8 cellular contexts compared by ENCODE assay signal in the genomic region with DNA sequence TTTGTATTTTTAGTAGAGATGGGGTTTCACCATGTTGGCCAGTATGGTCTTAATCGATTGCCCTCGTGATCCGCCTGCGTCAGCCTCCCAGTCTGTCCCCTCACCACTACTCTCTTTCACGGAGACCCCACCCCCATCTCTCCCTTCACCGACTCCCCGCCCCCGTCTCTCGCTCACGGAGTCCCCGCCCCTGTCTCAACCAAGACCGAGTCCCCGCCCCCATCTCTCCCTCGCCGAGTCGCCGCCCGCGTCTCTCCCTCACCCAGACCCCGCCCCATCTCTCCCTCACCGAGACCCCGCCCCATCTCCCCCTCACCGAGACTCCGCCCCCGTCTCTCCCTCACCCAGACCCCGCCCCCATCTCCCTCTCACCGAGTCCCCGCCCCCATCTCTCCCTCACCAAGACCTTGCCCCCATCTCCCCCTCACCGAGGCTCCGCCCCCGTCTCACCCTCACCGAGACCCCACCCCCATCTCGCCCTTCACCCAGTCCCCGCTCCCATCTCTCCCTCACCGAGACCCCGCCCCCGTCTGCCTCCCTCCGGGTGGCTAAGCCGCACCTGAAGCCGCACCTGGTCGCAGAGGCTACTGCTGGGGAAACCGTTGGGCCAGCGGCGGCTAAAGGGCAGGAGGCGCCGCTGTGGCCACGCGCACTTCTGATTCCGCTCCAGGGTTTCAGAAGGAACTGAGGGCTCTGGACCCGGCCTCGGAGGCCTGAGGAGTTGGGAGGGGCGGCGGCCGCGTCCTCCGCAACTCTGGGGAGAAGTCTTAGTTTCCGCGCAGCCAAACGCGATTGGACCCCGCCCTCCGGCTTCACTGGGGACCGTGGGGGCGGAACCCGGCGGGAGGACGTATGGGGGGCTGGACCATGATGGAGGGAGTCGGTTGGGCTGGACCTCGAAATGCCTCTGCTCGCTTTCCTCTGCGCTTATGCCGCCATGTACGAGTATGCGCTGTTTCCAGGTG. TPM values are rescaled to one million over a fixed set of nuclear protein-coding genes. Genes with fewer than 3 reads are reported as not detected.
DNase-seq lines count a peak whose midpoint lies in the region; ATAC-seq and TF ChIP-seq lines count a peak whose summit lies in the region.

No MANE protein-coding gene starts in this region.

- H3K27ac Mint-ChIP-seq in activated naive CD8-positive, alpha-beta T cell treated with anti-CD3 and anti-CD28 coated beads for 36 hours, result peak overlapping the region; percentile 97
- H3K27ac Mint-ChIP-seq in glutamatergic neuron (ENCODE audit: unreplicated experiment), result peak overlapping the region; percentile 100

- H3K27me3 Mint-ChIP-seq in activated naive CD8-positive, alpha-beta T cell treated with anti-CD3 and anti-CD28 coated beads for 36 hours, result no peaks in the 10 kb centered on the region
- H3K27me3 Mint-ChIP-seq in glutamatergic neuron (ENCODE audit: unreplicated experiment), result peaks cover 12% of the 10 kb centered on the region

- H3K9me3 Mint-ChIP-seq in activated naive CD8-positive, alpha-beta T cell treated with anti-CD3 and anti-CD28 coated beads for 36 hours, result no peaks in the 10 kb centered on the region
- peaks cover 6% of the 10 kb centered on the region for H3K9me3 Mint-ChIP-seq in glutamatergic neuron (ENCODE audit: unreplicated experiment)

- H3K36me3 ChIP-seq in HAP-1 (replicated peaks) (no peaks in the 10 kb centered on the region), osteoblast (ENCODE audit: insufficient read depth, low read length) (no peaks in the 10 kb centered on the region), thoracic aorta (no peaks in the 10 kb centered on the region)

- H3K27ac ChIP-seq in osteoblast (ENCODE audit: low read depth, low read length) (peak overlapping the region; percentile 65), thoracic aorta (peak overlapping the region; percentile 99 to 100)

- no peaks in the 10 kb centered on the region for H3K4me1 ChIP-seq in HAP-1
- peaks cover 6% of the 10 kb centered on the region for H3K4me1 ChIP-seq in osteoblast (ENCODE audit: insufficient read depth, low read length)
- H3K4me1 ChIP-seq in thoracic aorta (ENCODE audit: control insufficient read depth in 1 of 2, low read depth in 2 of 2), result peaks cover 9 to 13% of the 10 kb centered on the region in 2 donors

- DNase-seq in ELF-1 (ENCODE audit: low read depth, low spot score) (peak; percentile 94), HAP-1 (ENCODE audit: low spot score in 2 of 2) (peak; percentile 90 to 100), MV-4-11 (lab: John Stamatoyannopoulos, UW) (peak; percentile 78), glutamatergic neuron (peak; percentile 100), osteoblast (ENCODE audit: insufficient read length, low spot score, missing footprints) (peak; percentile 95), thoracic aorta (ENCODE audit: low spot score) (peak; percentile 98)
- peak; percentile 95 for DNase-seq in activated naive CD8-positive, alpha-beta T cell treated with anti-CD3 and anti-CD28 coated beads for 36 hours

- TF ChIP-seq CTCF in glutamatergic neuron (IDR thresholded peaks at IDR 0.05; ENCODE audit: partially characterized antibody, unreplicated experiment), result no peak
- TF ChIP-seq CTCF in osteoblast (IDR thresholded peaks at IDR 0.05; ENCODE audit: extremely low read depth, low read depth, low read length), result no peak
- no peak for TF ChIP-seq CTCF in thoracic aorta (IDR thresholded peaks at IDR 0.05)

- H3K4me3 ChIP-seq in HAP-1, result peak overlapping the region; percentile 59
- peak overlapping the region; percentile 94 for H3K4me3 ChIP-seq in osteoblast (ENCODE audit: insufficient read depth, low read length)
- H3K4me3 ChIP-seq in thoracic aorta, result peak overlapping the region; percentile 100

- H4K20me1 ChIP-seq in osteoblast (ENCODE audit: insufficient read depth, low read length), result no peaks in the 10 kb centered on the region

- in situ Hi-C loops in HAP-1 (cut with MboI; ENCODE audit: low sequenced_read_pairs), result loop anchor here (25.0 kb wide), 1 partner anchor 473 kb away; a partner anchor contains a TSS

- H3K27me3 ChIP-seq in HAP-1 (ENCODE audit: low read depth) (no peaks in the 10 kb centered on the region), osteoblast (ENCODE audit: insufficient read depth, low read length) (no peaks in the 10 kb centered on the region), thoracic aorta (replicated peaks; ENCODE audit: insufficient read depth) (no peaks in the 10 kb centered on the region)

- H3K4me2 ChIP-seq in osteoblast (ENCODE audit: insufficient read depth, low read length), result peak overlapping the region; percentile 84

- peak overlapping the region; percentile 91 for H2AFZ ChIP-seq in osteoblast (ENCODE audit: low read length)

- H3K36me3 Mint-ChIP-seq in activated naive CD8-positive, alpha-beta T cell treated with anti-CD3 and anti-CD28 coated beads for 36 hours, result peaks cover 13% of the 10 kb centered on the region
- peaks cover 4% of the 10 kb centered on the region for H3K36me3 Mint-ChIP-seq in glutamatergic neuron (ENCODE audit: unreplicated experiment)

- no peaks in the 10 kb centered on the region for H3K9me3 ChIP-seq in HAP-1
- H3K9me3 ChIP-seq in osteoblast (ENCODE audit: low read depth, low read length), result no peaks in the 10 kb centered on the region
- no peaks in the 10 kb centered on the region for H3K9me3 ChIP-seq in thoracic aorta

- peaks cover 31% of the 10 kb centered on the region for H3K4me1 Mint-ChIP-seq in activated naive CD8-positive, alpha-beta T cell treated with anti-CD3 and anti-CD28 coated beads for 36 hours
- peaks cover 13% of the 10 kb centered on the region for H3K4me1 Mint-ChIP-seq in glutamatergic neuron (ENCODE audit: low read depth, unreplicated experiment)

- H3K4me3 Mint-ChIP-seq in activated naive CD8-positive, alpha-beta T cell treated with anti-CD3 and anti-CD28 coated beads for 36 hours, result peak overlapping the region; percentile 92
- peak overlapping the region; percentile 98 for H3K4me3 Mint-ChIP-seq in glutamatergic neuron (ENCODE audit: unreplicated experiment)

- peaks cover 7% of the 10 kb centered on the region for H3K79me2 ChIP-seq in osteoblast (ENCODE audit: insufficient read depth, low read length)

- peak; percentile 88 for ATAC-seq in SK-N-SH treated with all-trans-retinoic acid at 6 μM for 48 hours
- ATAC-seq in thoracic aorta (ENCODE audit: insufficient number of reproducible peaks, low FRiP score, low read depth), result peak; percentile 92

TF ChIP-seq in SK-N-SH treated with all-trans-retinoic acid at 6 μM for 48 hours, 23 proteins besides CTCF, POLR2A, EP300 and RAD21 (continues in another document):
- TF ChIP-seq RARB (CRISPR knock-in tag; IDR thresholded peaks at IDR 0.05), result no peak
- TF ChIP-seq ARNTL (CRISPR knock-in tag; IDR thresholded peaks at IDR 0.05; ENCODE audit: borderline replicate concordance, low read depth), result no peak
- no peak for TF ChIP-seq ZFP30 (CRISPR knock-in tag; IDR thresholded peaks at IDR 0.05)
- TF ChIP-seq, protein P1, sequence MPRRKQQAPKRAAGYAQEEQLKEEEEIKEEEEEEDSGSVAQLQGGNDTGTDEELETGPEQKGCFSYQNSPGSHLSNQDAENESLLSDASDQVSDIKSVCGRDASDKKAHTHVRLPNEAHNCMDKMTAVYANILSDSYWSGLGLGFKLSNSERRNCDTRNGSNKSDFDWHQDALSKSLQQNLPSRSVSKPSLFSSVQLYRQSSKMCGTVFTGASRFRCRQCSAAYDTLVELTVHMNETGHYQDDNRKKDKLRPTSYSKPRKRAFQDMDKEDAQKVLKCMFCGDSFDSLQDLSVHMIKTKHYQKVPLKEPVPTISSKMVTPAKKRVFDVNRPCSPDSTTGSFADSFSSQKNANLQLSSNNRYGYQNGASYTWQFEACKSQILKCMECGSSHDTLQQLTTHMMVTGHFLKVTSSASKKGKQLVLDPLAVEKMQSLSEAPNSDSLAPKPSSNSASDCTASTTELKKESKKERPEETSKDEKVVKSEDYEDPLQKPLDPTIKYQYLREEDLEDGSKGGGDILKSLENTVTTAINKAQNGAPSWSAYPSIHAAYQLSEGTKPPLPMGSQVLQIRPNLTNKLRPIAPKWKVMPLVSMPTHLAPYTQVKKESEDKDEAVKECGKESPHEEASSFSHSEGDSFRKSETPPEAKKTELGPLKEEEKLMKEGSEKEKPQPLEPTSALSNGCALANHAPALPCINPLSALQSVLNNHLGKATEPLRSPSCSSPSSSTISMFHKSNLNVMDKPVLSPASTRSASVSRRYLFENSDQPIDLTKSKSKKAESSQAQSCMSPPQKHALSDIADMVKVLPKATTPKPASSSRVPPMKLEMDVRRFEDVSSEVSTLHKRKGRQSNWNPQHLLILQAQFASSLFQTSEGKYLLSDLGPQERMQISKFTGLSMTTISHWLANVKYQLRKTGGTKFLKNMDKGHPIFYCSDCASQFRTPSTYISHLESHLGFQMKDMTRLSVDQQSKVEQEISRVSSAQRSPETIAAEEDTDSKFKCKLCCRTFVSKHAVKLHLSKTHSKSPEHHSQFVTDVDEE (CRISPR knock-in tag; IDR thresholded peaks at IDR 0.05), result no peak
- TF ChIP-seq PPARA (CRISPR knock-in tag; IDR thresholded peaks at IDR 0.05; ENCODE audit: borderline replicate concordance), result no peak

RNA-seq across cellular contexts. Expression of a gene that starts 17.1 kb away (rescaled TPM):
- total RNA-seq in activated naive CD8-positive, alpha-beta T cell treated with anti-CD3 and anti-CD28 coated beads for 36 hours, result 1 to 10 TPM; 6.1 to 6.8 TPM
- total RNA-seq in glutamatergic neuron (ENCODE audit: unreplicated experiment) (19.0 TPM), osteoblast (14.1 and 17.7 TPM in 2 replicates), thoracic aorta (10 to 100 TPM; 44.0 to 54.6 TPM)

RNA-seq across cellular contexts. Expression of a gene that starts 33.2 kb away (rescaled TPM):
- 10 to 100 TPM; 26.4 to 30.5 TPM for total RNA-seq in activated naive CD8-positive, alpha-beta T cell treated with anti-CD3 and anti-CD28 coated beads for 36 hours
- total RNA-seq in glutamatergic neuron (ENCODE audit: unreplicated experiment) (43.0 TPM), osteoblast (23.9 and 25.0 TPM in 2 replicates), thoracic aorta (10 to 100 TPM; 28.9 to 64.8 TPM)

RNA-seq across cellular contexts. Expression of a gene that starts 42.1 kb away (rescaled TPM):
- total RNA-seq in activated naive CD8-positive, alpha-beta T cell treated with anti-CD3 and anti-CD28 coated beads for 36 hours, result 100 to 1,000 TPM; 344 to 347 TPM
- total RNA-seq in glutamatergic neuron (ENCODE audit: unreplicated experiment) (324 TPM), osteoblast (82.5 and 111 TPM in 2 replicates), thoracic aorta (100 to 1,000 TPM; 210 to 414 TPM)

RNA-seq across cellular contexts. Expression of a gene that starts 49.5 kb away (rescaled TPM):
- total RNA-seq in activated naive CD8-positive, alpha-beta T cell treated with anti-CD3 and anti-CD28 coated beads for 36 hours, result 10 to 100 TPM; 85.5 to 90.9 TPM
- total RNA-seq in glutamatergic neuron (ENCODE audit: unreplicated experiment), result 110 TPM
- 53.9 and 62.6 TPM in 2 replicates for total RNA-seq in osteoblast
- total RNA-seq in thoracic aorta, result 10 to 100 TPM; 76.5 to 79.4 TPM

Comparison
In these comparisons a context has a peak if more than half of its experiments do, and no peak if none do; other contexts are left out.
1. Peak in every context shown above with its lines: DNase-seq, ATAC-seq, H3K4me3 ChIP-seq and H3K27ac ChIP-seq.